11 cellular contexts compared by ENCODE assay signal in genomic region chr3:174620138-174620537, GRCh38.
DNase-seq lines count a peak whose midpoint lies in the region; ATAC-seq and TF ChIP-seq lines count a peak whose summit lies in the region.
"Had no signal": no experiment of that assay in that cellular context is flagged by ENCODE, and none has a peak within 500 bp of the region (broad histone marks: within the 10 kb centered on the region; RNA-seq: fewer than 3 reads in every experiment).

No MANE protein-coding gene starts in this region.

- H3K4me3 ChIP-seq in endodermal cell (ENCODE audit: low read length) = no peak overlapping the region
- no peak overlapping the region for H3K4me3 ChIP-seq in aorta (ENCODE audit: low read length in 2 of 2)
- H3K4me3 ChIP-seq: BLaER1, prostate gland had no signal

- H3K36me3 Mint-ChIP-seq in endodermal cell (ENCODE audit: low read depth) (no peaks in the 10 kb centered on the region), progenitor cell of endocrine pancreas (ENCODE audit: insufficient read depth) (no peaks in the 10 kb centered on the region)

- H3K27me3 ChIP-seq in endodermal cell (ENCODE audit: control insufficient read depth, insufficient read depth, low read length, poor library complexity, severe bottlenecking) = no peaks in the 10 kb centered on the region
- H3K27me3 ChIP-seq in aorta (ENCODE audit: control insufficient read depth in 1 of 2, insufficient read depth in 2 of 2, low read length in 1 of 2) = no peaks in the 10 kb centered on the region
- H3K27me3 ChIP-seq: BLaER1 had no signal

- peaks cover 12% of the 10 kb centered on the region for H3K4me1 Mint-ChIP-seq in endodermal cell
- peaks cover 3% of the 10 kb centered on the region for H3K4me1 Mint-ChIP-seq in progenitor cell of endocrine pancreas (ENCODE audit: low read depth)

- H3K9me3 ChIP-seq in endodermal cell (ENCODE audit: control insufficient read depth, low read length) = no peaks in the 10 kb centered on the region
- no peaks in the 10 kb centered on the region for H3K9me3 ChIP-seq in aorta (ENCODE audit: control insufficient read depth, low read length)
- H3K9me3 ChIP-seq: BLaER1, prostate gland had no signal

- no peaks in the 10 kb centered on the region for H3K27me3 Mint-ChIP-seq in endodermal cell (ENCODE audit: insufficient read depth)
- no peaks in the 10 kb centered on the region for H3K27me3 Mint-ChIP-seq in progenitor cell of endocrine pancreas
- H3K27me3 Mint-ChIP-seq: dendritic cell treated with granulocyte-macrophage colony-stimulating factor and Interleukin-4, amounts not matched to agents 40 ng/mL and 50 ng/mL, for 4 days had no signal

- H3K27ac ChIP-seq in endodermal cell (ENCODE audit: low read depth, low read length) = no peak overlapping the region
- H3K27ac ChIP-seq in aorta (ENCODE audit: low read depth in 1 of 2, low read length in 2 of 2) = no peak overlapping the region
- H3K27ac ChIP-seq: BLaER1, prostate gland had no signal

- H3K9ac ChIP-seq in endodermal cell (ENCODE audit: extremely low read depth, low read length, poor library complexity, severe bottlenecking) = no peak overlapping the region
- H3K9ac ChIP-seq: BLaER1 had no signal

- peak; percentile 12 for DNase-seq in NCI-H82 (lab: John Stamatoyannopoulos, UW)
- no peak for DNase-seq in NCI-H82 treated with DMSO at 0.1 percent for 48 hours (lab: John Stamatoyannopoulos, UW; ENCODE audit: unreplicated experiment)
- DNase-seq in NCI-H2081 treated with DMSO at 0.1 percent for 48 hours (lab: John Stamatoyannopoulos, UW) = peak; percentile 90
- DNase-seq in endodermal cell = no peak
- DNase-seq in progenitor cell of endocrine pancreas (ENCODE audit: low spot score, unreplicated experiment) = no peak
- DNase-seq in aorta = no peak
- no peak for DNase-seq in NCI-H1436 treated with DMSO at 0.1 percent for 48 hours (lab: John Stamatoyannopoulos, UW)

- no peaks in the 10 kb centered on the region for H3K36me3 ChIP-seq in endodermal cell (ENCODE audit: control insufficient read depth, insufficient read depth, low read length)
- no peaks in the 10 kb centered on the region for H3K36me3 ChIP-seq in aorta (ENCODE audit: control insufficient read depth in 1 of 2, insufficient read depth in 2 of 2, low read length in 1 of 2)
- H3K36me3 ChIP-seq: BLaER1, prostate gland had no signal

- ATAC-seq in GM21381 (IDR thresholded peaks at IDR 0.05; ENCODE audit: unreplicated experiment) (no peak), aorta (ENCODE audit: low FRiP score) (no peak)

- 57% methylated on average over 1 of the region's 2 CpGs; no CpG with 5 or more reads in 1 of the 2 experiments for WGBS in endodermal cell (ENCODE audit: insufficient coverage in 1 of 2, insufficient read length in 1 of 2), 2 experiments
- 70 to 73% methylated on average over 2 of the region's 2 CpGs for WGBS in aorta, 2 donors

- no peaks in the 10 kb centered on the region for H3K4me1 ChIP-seq in endodermal cell (ENCODE audit: control insufficient read depth, insufficient read depth, low read length)
- H3K4me1 ChIP-seq in aorta (ENCODE audit: control insufficient read depth in 1 of 2, insufficient read depth in 2 of 2, low read length in 2 of 2) = no peaks in the 10 kb centered on the region
- H3K4me1 ChIP-seq: prostate gland had no signal

- no peak overlapping the region for H3K27ac Mint-ChIP-seq in endodermal cell
- no peak overlapping the region for H3K27ac Mint-ChIP-seq in progenitor cell of endocrine pancreas
- H3K27ac Mint-ChIP-seq: dendritic cell treated with granulocyte-macrophage colony-stimulating factor and Interleukin-4, amounts not matched to agents 40 ng/mL and 50 ng/mL, for 4 days had no signal

- H3K4me3 Mint-ChIP-seq in endodermal cell = no peak overlapping the region
- H3K4me3 Mint-ChIP-seq in progenitor cell of endocrine pancreas (ENCODE audit: low read depth) = no peak overlapping the region
- H3K4me3 Mint-ChIP-seq: dendritic cell treated with granulocyte-macrophage colony-stimulating factor and Interleukin-4, amounts not matched to agents 40 ng/mL and 50 ng/mL, for 4 days had no signal

- H3K9me3 Mint-ChIP-seq in endodermal cell (no peaks in the 10 kb centered on the region), progenitor cell of endocrine pancreas (ENCODE audit: low read depth) (no peaks in the 10 kb centered on the region)
- H3K9me3 Mint-ChIP-seq: dendritic cell treated with granulocyte-macrophage colony-stimulating factor and Interleukin-4, amounts not matched to agents 40 ng/mL and 50 ng/mL, for 4 days had no signal

- intact Hi-C loops in aorta (cut with DNase I) = no loop called here

- TF ChIP-seq CTCF in endodermal cell (conservative IDR thresholded peaks at IDR 0.05) = peak; percentile 64
- peak; percentile 39 for TF ChIP-seq CTCF in progenitor cell of endocrine pancreas (IDR thresholded peaks at IDR 0.05; ENCODE audit: unreplicated experiment)

Comparison
In these comparisons a context has a peak if more than half of its experiments do, and no peak if none do; other contexts are left out.
1. DNase-seq: peak in NCI-H82 (single experiment) and NCI-H2081 treated with DMSO at 0.1 percent for 48 hours (single experiment); none in NCI-H82 treated with DMSO at 0.1 percent for 48 hours (single experiment), endodermal cell (single experiment), progenitor cell of endocrine pancreas (single experiment), aorta (0 of 2) and NCI-H1436 treated with DMSO at 0.1 percent for 48 hours (single experiment).